ENCODE assay signal across 8 cellular contexts in the genomic region with DNA sequence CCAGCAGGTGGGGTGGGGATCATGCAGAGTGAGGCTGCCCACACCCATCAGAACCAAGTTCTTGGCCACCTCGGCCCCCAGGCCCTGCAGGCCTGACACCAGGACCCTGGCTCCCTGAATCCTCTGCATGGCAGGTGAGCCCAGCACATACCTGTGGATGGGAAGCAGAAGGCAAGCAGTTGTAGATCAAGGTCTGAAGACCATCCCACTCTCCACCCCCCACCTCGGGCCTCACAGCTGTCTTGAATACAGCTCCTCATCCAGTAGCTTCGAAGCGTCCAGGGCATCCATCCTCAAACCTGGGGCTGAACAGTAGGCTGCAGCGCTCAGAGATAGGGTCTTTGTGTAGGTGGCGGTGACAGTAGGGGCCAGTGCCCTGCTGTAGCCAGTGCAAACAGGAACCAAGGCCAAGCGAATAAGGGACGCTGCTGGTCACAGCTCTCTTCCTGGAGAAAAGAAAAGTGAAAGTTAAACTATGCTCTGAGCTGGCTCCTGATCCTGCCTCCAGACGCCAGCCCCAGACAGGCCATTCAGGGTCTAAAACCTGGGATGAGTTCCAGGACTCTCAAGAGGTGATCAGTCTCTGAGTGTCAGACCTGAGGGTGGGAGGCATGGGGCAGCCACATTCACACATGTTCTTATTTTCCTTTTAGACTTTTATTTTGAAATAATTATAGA. TPM values are rescaled to one million over a fixed set of nuclear protein-coding genes. Genes with fewer than 3 reads are reported as not detected.
DNase-seq lines count a peak whose midpoint lies in the region; ATAC-seq, FAIRE-seq and TF ChIP-seq lines count a peak whose summit lies in the region.

A gene with protein sequence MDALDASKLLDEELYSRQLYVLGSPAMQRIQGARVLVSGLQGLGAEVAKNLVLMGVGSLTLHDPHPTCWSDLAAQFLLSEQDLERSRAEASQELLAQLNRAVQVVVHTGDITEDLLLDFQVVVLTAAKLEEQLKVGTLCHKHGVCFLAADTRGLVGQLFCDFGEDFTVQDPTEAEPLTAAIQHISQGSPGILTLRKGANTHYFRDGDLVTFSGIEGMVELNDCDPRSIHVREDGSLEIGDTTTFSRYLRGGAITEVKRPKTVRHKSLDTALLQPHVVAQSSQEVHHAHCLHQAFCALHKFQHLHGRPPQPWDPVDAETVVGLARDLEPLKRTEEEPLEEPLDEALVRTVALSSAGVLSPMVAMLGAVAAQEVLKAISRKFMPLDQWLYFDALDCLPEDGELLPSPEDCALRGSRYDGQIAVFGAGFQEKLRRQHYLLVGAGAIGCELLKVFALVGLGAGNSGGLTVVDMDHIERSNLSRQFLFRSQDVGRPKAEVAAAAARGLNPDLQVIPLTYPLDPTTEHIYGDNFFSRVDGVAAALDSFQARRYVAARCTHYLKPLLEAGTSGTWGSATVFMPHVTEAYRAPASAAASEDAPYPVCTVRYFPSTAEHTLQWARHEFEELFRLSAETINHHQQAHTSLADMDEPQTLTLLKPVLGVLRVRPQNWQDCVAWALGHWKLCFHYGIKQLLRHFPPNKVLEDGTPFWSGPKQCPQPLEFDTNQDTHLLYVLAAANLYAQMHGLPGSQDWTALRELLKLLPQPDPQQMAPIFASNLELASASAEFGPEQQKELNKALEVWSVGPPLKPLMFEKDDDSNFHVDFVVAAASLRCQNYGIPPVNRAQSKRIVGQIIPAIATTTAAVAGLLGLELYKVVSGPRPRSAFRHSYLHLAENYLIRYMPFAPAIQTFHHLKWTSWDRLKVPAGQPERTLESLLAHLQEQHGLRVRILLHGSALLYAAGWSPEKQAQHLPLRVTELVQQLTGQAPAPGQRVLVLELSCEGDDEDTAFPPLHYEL (minus strand): TSS at position 457 of the 678 bp plus-strand sequence. CDS start 166 bp downstream, at position 291.

- peak; percentile 41 for DNase-seq in activated CD4-positive, alpha-beta T cell treated with anti-CD3 and anti-CD28 coated beads for 48 hours
- no peak for DNase-seq in activated CD4-positive, alpha-beta T cell treated with anti-CD3 and anti-CD28 coated beads for 1 hour
- DNase-seq in HTR-8/SVneo (ENCODE audit: insufficient read length, low spot score) (peak; percentile 70), epithelial cell of proximal tubule (ENCODE audit: low read depth) (no peak), NCI-H2227 treated with DMSO at 0.1 percent for 48 hours (lab: John Stamatoyannopoulos, UW) (no peak), NCI-H526 treated with DMSO at 0.1 percent for 48 hours (lab: John Stamatoyannopoulos, UW) (no peak)
- DNase-seq in activated CD4-positive, alpha-beta memory T cell treated with anti-CD3 and anti-CD28 coated beads for 36 hours, result peak; percentile 57
- DNase-seq in naive thymus-derived CD8-positive, alpha-beta T cell, result peak in 3 of 10 donors; percentile 55

- peak within 1 kb of the TSS; percentile 93 for H3K4me3 Mint-ChIP-seq in activated CD4-positive, alpha-beta memory T cell treated with anti-CD3 and anti-CD28 coated beads for 36 hours
- peak within 1 kb of the TSS; percentile 91 to 99 (median 96) for H3K4me3 Mint-ChIP-seq in naive thymus-derived CD8-positive, alpha-beta T cell

- ATAC-seq in naive thymus-derived CD8-positive, alpha-beta T cell, result peak; percentile 88 to 94

- no peak for FAIRE-seq in HTR-8/SVneo (lab: Jason Lieb, UNC)

- H3K27ac Mint-ChIP-seq in activated CD4-positive, alpha-beta memory T cell treated with anti-CD3 and anti-CD28 coated beads for 36 hours, result peak within 1 kb of the TSS; percentile 90
- H3K27ac Mint-ChIP-seq in naive thymus-derived CD8-positive, alpha-beta T cell, result peak within 1 kb of the TSS; percentile 95 to 100 (median 98)

- peak within 1 kb of the TSS; percentile 50 for H3K4me3 ChIP-seq in epithelial cell of proximal tubule (ENCODE audit: low read depth, low read length)

- CTCF ChIA-PET in activated CD4-positive, alpha-beta memory T cell treated with anti-CD3 and anti-CD28 coated beads for 36 hours (lab: Charles Lee), result interaction anchor here (1.7 to 4.5 kb wide), 3 partner anchors 9 to 25 kb away, joined by 8 to 28 read pairs (median 15); partner anchors contain the start of gene INKA1

- H3K9me3 Mint-ChIP-seq in activated CD4-positive, alpha-beta memory T cell treated with anti-CD3 and anti-CD28 coated beads for 36 hours, result no peaks in the 10 kb centered on the region
- no peaks in the 10 kb centered on the region for H3K9me3 Mint-ChIP-seq in naive thymus-derived CD8-positive, alpha-beta T cell

- H3K27me3 Mint-ChIP-seq in activated CD4-positive, alpha-beta memory T cell treated with anti-CD3 and anti-CD28 coated beads for 36 hours, result no peaks in the 10 kb centered on the region
- no peaks in the 10 kb centered on the region for H3K27me3 Mint-ChIP-seq in naive thymus-derived CD8-positive, alpha-beta T cell

- intact Hi-C loops in activated CD4-positive, alpha-beta memory T cell treated with anti-CD3 and anti-CD28 coated beads for 36 hours (cut with micrococcal nuclease), result loop anchor here (1.0 kb wide), 1 partner anchor 10 kb away; the partner anchor contains the start of gene INKA1

- POLR2A ChIA-PET in activated CD4-positive, alpha-beta memory T cell treated with anti-CD3 and anti-CD28 coated beads for 36 hours (lab: Charles Lee), result interaction anchor here (0.8 to 2.1 kb wide), 3 partner anchors 10 to 127 kb away, joined by 3 to 17 read pairs (median 3); partner anchors contain the start of genes GMPPB, INKA1 and RBM6
- POLR2A ChIA-PET in naive thymus-derived CD8-positive, alpha-beta T cell (lab: Charles Lee), result interaction anchor here (0.5 to 7.6 kb wide), 5 partner anchors 9 to 198 kb away, joined by 3 to 124 read pairs (median 5); partner anchors contain the start of genes AMIGO3, INKA1 and IP6K1

- no peaks in the 10 kb centered on the region for H3K36me3 Mint-ChIP-seq in activated CD4-positive, alpha-beta memory T cell treated with anti-CD3 and anti-CD28 coated beads for 36 hours
- peaks cover 0 to 30% (median 10%) of the 10 kb centered on the region in 3 donors for H3K36me3 Mint-ChIP-seq in naive thymus-derived CD8-positive, alpha-beta T cell

- TF ChIP-seq CTCF in epithelial cell of proximal tubule (conservative IDR thresholded peaks at IDR 0.05; ENCODE audit: low read depth, low read length), result no peak

- peaks cover 26% of the 10 kb centered on the region for H3K4me1 Mint-ChIP-seq in activated CD4-positive, alpha-beta memory T cell treated with anti-CD3 and anti-CD28 coated beads for 36 hours (ENCODE audit: low read depth)
- H3K4me1 Mint-ChIP-seq in naive thymus-derived CD8-positive, alpha-beta T cell, result peaks cover 18 to 62% (median 44%) of the 10 kb centered on the region in 4 donors

RNA-seq across cellular contexts. Expression of the gene that starts here (rescaled TPM):
- total RNA-seq in activated CD4-positive, alpha-beta memory T cell treated with anti-CD3 and anti-CD28 coated beads for 36 hours, result 10 to 100 TPM; 85.6 to 86.4 TPM
- total RNA-seq in epithelial cell of proximal tubule, result 2.4 and 12.2 TPM in 2 replicates
- 100 to 1,000 TPM; 326 to 331 TPM for total RNA-seq in naive thymus-derived CD8-positive, alpha-beta T cell
- 10 to 100 TPM; 30.9 to 43.8 (median 33.5) TPM for polyA plus RNA-seq in naive thymus-derived CD8-positive, alpha-beta T cell

Comparison
In these comparisons a context has a peak if more than half of its experiments do, and no peak if none do; other contexts are left out.
1. DNase-seq: peak in activated CD4-positive, alpha-beta T cell treated with anti-CD3 and anti-CD28 coated beads for 48 hours (single experiment), HTR-8/SVneo (single experiment) and activated CD4-positive, alpha-beta memory T cell treated with anti-CD3 and anti-CD28 coated beads for 36 hours (single experiment); none in activated CD4-positive, alpha-beta T cell treated with anti-CD3 and anti-CD28 coated beads for 1 hour (single experiment), epithelial cell of proximal tubule (single experiment), NCI-H2227 treated with DMSO at 0.1 percent for 48 hours (single experiment) and NCI-H526 treated with DMSO at 0.1 percent for 48 hours (single experiment).